In genomic region chr5:82257247-82257646, GRCh38 we compare ENCODE assay signal across 29 cellular contexts.
"Had no signal": no experiment of that assay in that cellular context is flagged by ENCODE, and none has a peak within 500 bp of the region (broad histone marks: within the 10 kb centered on the region; RNA-seq: fewer than 3 reads in every experiment).

No MANE protein-coding gene starts in this region.

- FAIRE-seq: colon, endothelial cell of umbilical vein, keratinocyte, pancreas had no signal

- H3K27me3 Mint-ChIP-seq: memory B cell; naive B cell; natural killer cell treated with Interleukin-12 subunit alpha and Interleukin-12 subunit beta and Interleukin-15 and Interleukin-18, amount 100 ng/mL, for 72 hours; progenitor cell of endocrine pancreas had no signal

- H3K36me3 ChIP-seq: pancreas, right atrium auricular region, thyroid gland had no signal

- H3K27ac ChIP-seq: esophagus squamous epithelium, neutrophil, pancreas, right atrium auricular region, stomach, thyroid gland had no signal

- H3K4me1 ChIP-seq: esophagus squamous epithelium, pancreas, right atrium auricular region had no signal

- H3K9me3 ChIP-seq: esophagus squamous epithelium, mucosa of descending colon, neutrophil, pancreas, right atrium auricular region, stomach, thyroid gland had no signal

- H3K4me3 Mint-ChIP-seq: memory B cell; mesothelial cell of epicardium; naive B cell; natural killer cell treated with Interleukin-12 subunit alpha and Interleukin-12 subunit beta and Interleukin-15 and Interleukin-18, amount 100 ng/mL, for 72 hours; neural crest cell; stimulated activated effector memory CD8-positive, alpha-beta T cell treated with anti-CD3 and anti-CD28 coated beads, Interleukin-12 subunit alpha, Interleukin-12 subunit beta, amount 100 ng/mL, for 72 hours had no signal

- H3K9me3 Mint-ChIP-seq: memory B cell; mesothelial cell of epicardium; naive B cell; natural killer cell treated with Interleukin-12 subunit alpha and Interleukin-12 subunit beta and Interleukin-15 and Interleukin-18, amount 100 ng/mL, for 72 hours; neural crest cell; stimulated activated effector memory CD8-positive, alpha-beta T cell treated with anti-CD3 and anti-CD28 coated beads, Interleukin-12 subunit alpha, Interleukin-12 subunit beta, amount 100 ng/mL, for 72 hours had no signal

- DNase-seq: effector CD8-positive, alpha-beta T cell; esophagus squamous epithelium; foreskin melanocyte; hypothalamus; mucosa of descending colon; naive B cell; pancreas; stimulated activated CD4-positive, alpha-beta T cell treated with anti-CD3 and anti-CD28 coated beads, Interleukin-12 subunit alpha, Interleukin-12 subunit beta, amount 100 ng/mL, for 4 hours; stimulated activated CD4-positive, alpha-beta T cell treated with anti-CD3 and anti-CD28 coated beads, Interleukin-1b, Interleukin-23, amount 100 ng/mL, for 48 hours; stimulated activated CD4-positive, alpha-beta T cell treated with anti-CD3 and anti-CD28 coated beads, Interleukin-4, amount 100 ng/mL, for 1 hour; stimulated activated naive CD4-positive, alpha-beta T cell treated with Interleukin-2 at 50 U/mL for 16 hours; stomach; trophoblast cell had no signal

- H3K4me1 Mint-ChIP-seq: mesothelial cell of epicardium, naive B cell had no signal

- H3K36me3 Mint-ChIP-seq: naive B cell; natural killer cell treated with Interleukin-12 subunit alpha and Interleukin-12 subunit beta and Interleukin-15 and Interleukin-18, amount 100 ng/mL, for 72 hours; stimulated activated effector memory CD8-positive, alpha-beta T cell treated with anti-CD3 and anti-CD28 coated beads, Interleukin-12 subunit alpha, Interleukin-12 subunit beta, amount 100 ng/mL, for 72 hours had no signal

- H3K4me2 ChIP-seq: smooth muscle cell had no signal

- H3K27ac Mint-ChIP-seq: memory B cell; mesothelial cell of epicardium; stimulated activated effector memory CD8-positive, alpha-beta T cell treated with anti-CD3 and anti-CD28 coated beads, Interleukin-12 subunit alpha, Interleukin-12 subunit beta, amount 100 ng/mL, for 72 hours had no signal

- H3K27me3 ChIP-seq: esophagus squamous epithelium, neutrophil, pancreas, right atrium auricular region, stomach, thyroid gland had no signal

- H3K4me3 ChIP-seq: esophagus squamous epithelium, lung, mucosa of descending colon, pancreas, right atrium auricular region, smooth muscle cell, stomach, thyroid gland had no signal

- ATAC-seq: left lobe of liver, mucosa of descending colon, sciatic nerve had no signal
